14 cellular contexts compared by ENCODE assay signal in the genomic region with DNA sequence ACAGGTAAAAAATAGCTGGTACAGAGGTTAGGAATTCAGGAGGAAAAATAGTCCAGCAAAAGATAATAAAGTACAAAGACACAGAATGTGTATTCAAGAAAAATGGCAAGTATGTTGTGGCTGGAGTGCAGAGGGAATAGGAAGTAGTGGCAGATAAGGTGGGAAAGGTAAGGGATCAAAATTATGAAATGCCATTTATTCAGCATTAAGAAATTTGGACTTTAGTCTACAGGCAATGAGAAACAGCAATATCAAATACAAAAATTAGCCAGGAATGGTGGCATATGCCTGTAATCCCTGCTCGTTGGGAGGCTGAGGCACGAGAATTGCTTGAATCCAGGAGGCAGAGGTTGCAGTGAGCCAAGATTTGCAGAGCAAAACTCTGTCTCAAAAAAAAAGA.
"Had no signal": no experiment of that assay in that cellular context is flagged by ENCODE, and none has a peak within 500 bp of the region (broad histone marks: within the 10 kb centered on the region; RNA-seq: fewer than 3 reads in every experiment).

No MANE protein-coding gene starts in this region.

- H3K4me3 Mint-ChIP-seq: stimulated activated memory B cell treated with anti-CD40 and anti-IgM and Interleukin-4, amounts not matched to agents 10 μg/mL and 1 μg/mL and 100 μg/mL, for 72 hours; T-helper 2 cell treated with Interferon-gamma antibody and Interleukin-4, amounts not matched to agents 5 μg/mL and 100 μg/mL, for 36 hours had no signal

- ATAC-seq: foreskin keratinocyte; heart left ventricle; left ventricle myocardium superior; right cardiac atrium; stimulated activated memory B cell treated with anti-CD40 and anti-IgM and Interleukin-4, amounts not matched to agents 10 μg/mL and 1 μg/mL and 100 μg/mL, for 72 hours had no signal

- H3K27me3 ChIP-seq: ascending aorta, foreskin keratinocyte, heart left ventricle, neutrophil, transverse colon had no signal

- H3K9me3 ChIP-seq: ascending aorta, heart left ventricle, neutrophil, transverse colon had no signal

- H3K27ac Mint-ChIP-seq: stimulated activated memory B cell treated with anti-CD40 and anti-IgM and Interleukin-4, amounts not matched to agents 10 μg/mL and 1 μg/mL and 100 μg/mL, for 72 hours; T-helper 2 cell treated with Interferon-gamma antibody and Interleukin-4, amounts not matched to agents 5 μg/mL and 100 μg/mL, for 36 hours had no signal

- H3K27me3 Mint-ChIP-seq: stimulated activated memory B cell treated with anti-CD40 and anti-IgM and Interleukin-4, amounts not matched to agents 10 μg/mL and 1 μg/mL and 100 μg/mL, for 72 hours had no signal

- H3K4me3 ChIP-seq: ascending aorta, heart left ventricle, transverse colon had no signal

- DNase-seq: activated CD4-positive, alpha-beta T cell treated with anti-CD3 and anti-CD28 coated beads, Interleukin-2, amount 50 U/mL, for 4 hours; foreskin keratinocyte; heart left ventricle; kidney; left ventricle myocardium superior; midbrain; right cardiac atrium; SIG-M5; substantia nigra; transverse colon had no signal

- H3K9me3 Mint-ChIP-seq: stimulated activated memory B cell treated with anti-CD40 and anti-IgM and Interleukin-4, amounts not matched to agents 10 μg/mL and 1 μg/mL and 100 μg/mL, for 72 hours; T-helper 2 cell treated with Interferon-gamma antibody and Interleukin-4, amounts not matched to agents 5 μg/mL and 100 μg/mL, for 36 hours had no signal

- H3K27ac ChIP-seq: ascending aorta, foreskin keratinocyte, heart left ventricle, neutrophil, transverse colon had no signal

- FAIRE-seq: kidney had no signal
